Comparison of ENCODE assay signal across 8 cellular contexts in genomic region chr11:111878766-111879636, GRCh38. TPM values are rescaled to one million over a fixed set of nuclear protein-coding genes. Genes with fewer than 3 reads are reported as not detected.
DNase-seq lines count a peak whose midpoint lies in the region; ATAC-seq and TF ChIP-seq lines count a peak whose summit lies in the region.

CFAP68 (plus strand) TSS chr11:111879541; CDS start chr11:111879561, 20 bp downstream.
FDXACB1 (minus strand) TSS chr11:111879165; CDS start chr11:111879132, 33 bp downstream.

- POLR2A ChIA-PET in Panc1 (lab: Charles Lee), result interaction anchor here (0.7 kb wide), 1 partner anchor 249 kb away, joined by 3 read pairs; no protein-coding TSS in a partner anchor

- H3K79me2 ChIP-seq in DOHH2 (ENCODE audit: control insufficient read depth, low read length), result peaks cover 16% of the 10 kb centered on the region
- H3K79me2 ChIP-seq in KMS-11 (ENCODE audit: insufficient read depth, low read depth), result no peaks in the 10 kb centered on the region

- 0% methylated on average over 23 to 49 of the region's 58 CpGs for WGBS in esophagus squamous epithelium, 2 donors

- peak within 1 kb of the TSS; percentile 96 for H3K4me3 ChIP-seq in DOHH2 (ENCODE audit: low read length)
- H3K4me3 ChIP-seq in KMS-11 (IDR thresholded peaks at IDR 0.05; ENCODE audit: insufficient read depth, low read depth, low read length), result no peak within 1 kb of the TSS
- H3K4me3 ChIP-seq in Panc1 (ENCODE audit: low read depth in 2 of 2, low read length in 2 of 2), result peak within 1 kb of the TSS; percentile 80 to 90
- peak within 1 kb of the TSS; percentile 41 to 75 (median 57) for H3K4me3 ChIP-seq in esophagus squamous epithelium

- H3K27me3 Mint-ChIP-seq in activated T-cell treated with anti-CD3 and anti-CD28 coated beads, Interleukin-2, amount 50 U/mL, for 72 hours (ENCODE audit: low read depth), result no peaks in the 10 kb centered on the region

- H3F3A ChIP-seq in DOHH2 (ENCODE audit: control insufficient read depth, insufficient read depth), result peaks cover 6% of the 10 kb centered on the region; the same call in 1 of the 2 replicates

- DNase-seq in Panc1 (ENCODE audit: low read depth, low spot score), result peak; percentile 97
- DNase-seq in activated T-cell treated with anti-CD3 and anti-CD28 coated beads, Interleukin-2, amount 50 U/mL, for 72 hours, result peak; percentile 93 to 95
- DNase-seq in esophagus squamous epithelium (lab: John Stamatoyannopoulos, UW), result peak; percentile 88
- peak; percentile 98 for DNase-seq in myocyte (ENCODE audit: low read depth)
- peak; percentile 84 to 93 for DNase-seq in stimulated activated CD8-positive, alpha-beta memory T cell treated with anti-CD3 and anti-CD28 coated beads, Interleukin-7, amount 100 ng/mL, for 48 hours (ENCODE audit: extremely low read depth in 1 of 2, low read depth in 1 of 2)

- H3K36me3 ChIP-seq in DOHH2 (ENCODE audit: control insufficient read depth, low read length), result peaks cover 22% of the 10 kb centered on the region
- no peaks in the 10 kb centered on the region for H3K36me3 ChIP-seq in KMS-11 (ENCODE audit: insufficient read depth)
- H3K36me3 ChIP-seq in Panc1 (ENCODE audit: control insufficient read depth, insufficient read depth, low read length), result no peaks in the 10 kb centered on the region
- H3K36me3 ChIP-seq in esophagus squamous epithelium, result peaks cover 0 to 36% (median 0%) of the 10 kb centered on the region in 3 donors

- no TSS peak for BruUV-seq in Panc1 (replicated peaks; lab: Mats Ljungman, UMichigan)

- CTCF ChIA-PET in Panc1 (lab: Charles Lee), result no interaction called here

- H3K4me1 Mint-ChIP-seq in activated T-cell treated with anti-CD3 and anti-CD28 coated beads, Interleukin-2, amount 50 U/mL, for 72 hours (ENCODE audit: low read depth), result peaks cover 14% of the 10 kb centered on the region

- intact Hi-C loops in Panc1 (cut with micrococcal nuclease; ENCODE audit: unreplicated experiment), result loop anchor here (10.0 kb wide), 1 partner anchor 106 kb away; no protein-coding TSS in a partner anchor
- intact Hi-C loops in esophagus squamous epithelium (cut with DNase I), result loop anchor here (5.0 to 10.0 kb wide), 2 partner anchors 46 to 98 kb away; no protein-coding TSS in a partner anchor

- TF ChIP-seq POLR2A in esophagus squamous epithelium (IDR thresholded peaks at IDR 0.05), result peak in 2 of 4 donors; percentile 25 to 65

- in situ Hi-C loops in Panc1 (cut with HindIII; ENCODE audit: low pct_unique_long_range_greater_than_20kb, low sequenced_read_pairs), result no loop called here

- H3K4me1 ChIP-seq in DOHH2 (ENCODE audit: control insufficient read depth, low read length), result peaks cover 16% of the 10 kb centered on the region
- H3K4me1 ChIP-seq in KMS-11 (ENCODE audit: low read depth, poor library complexity, severe bottlenecking), result no peaks in the 10 kb centered on the region
- H3K4me1 ChIP-seq in Panc1 (ENCODE audit: control insufficient read depth, insufficient read depth, low read length), result peaks cover 9% of the 10 kb centered on the region; the same call in 1 of the 2 replicates
- peaks cover 6 to 23% (median 7%) of the 10 kb centered on the region in 3 donors for H3K4me1 ChIP-seq in esophagus squamous epithelium

- peak within 1 kb of the TSS; percentile 98 for H3K27ac Mint-ChIP-seq in activated T-cell treated with anti-CD3 and anti-CD28 coated beads, Interleukin-2, amount 50 U/mL, for 72 hours

- peak; percentile 94 for TF ChIP-seq CTCF in DOHH2 (IDR thresholded peaks at IDR 0.05; ENCODE audit: low read depth, low read length, poor library complexity, severe bottlenecking)
- TF ChIP-seq CTCF in KMS-11 (conservative IDR thresholded peaks at IDR 0.05; ENCODE audit: low read depth, low read length), result peak; percentile 80
- peak; percentile 99 for TF ChIP-seq CTCF in Panc1 (IDR thresholded peaks at IDR 0.05)
- peak; percentile 81 to 99 (median 98) for TF ChIP-seq CTCF in esophagus squamous epithelium (IDR thresholded peaks at IDR 0.05)

- H4K20me1 ChIP-seq in DOHH2 (ENCODE audit: control insufficient read depth, insufficient read depth, low read depth, low read length) (no peaks in the 10 kb centered on the region), KMS-11 (ENCODE audit: insufficient read depth) (no peaks in the 10 kb centered on the region)

- H3K9me3 ChIP-seq in DOHH2 (ENCODE audit: control insufficient read depth, insufficient read depth, low read length), result no peaks in the 10 kb centered on the region
- H3K9me3 ChIP-seq in Panc1 (ENCODE audit: control insufficient read depth, insufficient read depth, low read depth, low read length), result no peaks in the 10 kb centered on the region
- no peaks in the 10 kb centered on the region for H3K9me3 ChIP-seq in esophagus squamous epithelium

- H3K27me3 ChIP-seq in DOHH2 (ENCODE audit: control insufficient read depth, low read length), result no peaks in the 10 kb centered on the region
- no peaks in the 10 kb centered on the region for H3K27me3 ChIP-seq in KMS-11 (ENCODE audit: insufficient read depth, low read depth)
- no peaks in the 10 kb centered on the region for H3K27me3 ChIP-seq in Panc1 (ENCODE audit: control insufficient read depth, insufficient read depth, low read length)
- H3K27me3 ChIP-seq in esophagus squamous epithelium, result no peaks in the 10 kb centered on the region

- peak within 1 kb of the TSS; percentile 86 for H2AFZ ChIP-seq in KMS-11 (ENCODE audit: low read depth)

- ATAC-seq in GM21737 (IDR thresholded peaks at IDR 0.05; ENCODE audit: unreplicated experiment), result peak; percentile 88
- ATAC-seq in Panc1, result peak; percentile 94
- ATAC-seq in activated T-cell treated with anti-CD3 and anti-CD28 coated beads, Interleukin-2, amount 50 U/mL, for 72 hours (replicated peaks in 1 of 2), result peak; percentile 94 to 95

- H3K4me2 ChIP-seq in DOHH2 (ENCODE audit: low read length) (peak within 1 kb of the TSS; percentile 90), KMS-11 (peak within 1 kb of the TSS; percentile 100)

- H3K9ac ChIP-seq in KMS-11, result peak within 1 kb of the TSS; percentile 87

- H3K9me3 Mint-ChIP-seq in activated T-cell treated with anti-CD3 and anti-CD28 coated beads, Interleukin-2, amount 50 U/mL, for 72 hours, result peaks cover 0 to 2% of the 10 kb centered on the region in 2 donors

- H3K4me3 Mint-ChIP-seq in activated T-cell treated with anti-CD3 and anti-CD28 coated beads, Interleukin-2, amount 50 U/mL, for 72 hours, result peak within 1 kb of the TSS; percentile 93 to 97

- peaks cover 2 to 10% of the 10 kb centered on the region in 2 donors for H3K36me3 Mint-ChIP-seq in activated T-cell treated with anti-CD3 and anti-CD28 coated beads, Interleukin-2, amount 50 U/mL, for 72 hours (ENCODE audit: insufficient read depth in 2 of 2)

- no peaks in the 10 kb centered on the region for H3K9me2 ChIP-seq in DOHH2 (replicated peaks; ENCODE audit: control insufficient read depth, low read length)

- peak within 1 kb of the TSS; percentile 70 for H3K27ac ChIP-seq in DOHH2 (ENCODE audit: low read depth, low read length)
- peak within 1 kb of the TSS; percentile 94 for H3K27ac ChIP-seq in KMS-11
- peak within 1 kb of the TSS; percentile 92 for H3K27ac ChIP-seq in Panc1 (ENCODE audit: low read length)
- H3K27ac ChIP-seq in esophagus squamous epithelium, result peak within 1 kb of the TSS; percentile 93 to 96 (median 94)

RNA-seq across cellular contexts. Expression of gene CFAP68, which starts in this region (rescaled TPM):
- total RNA-seq in Panc1 (2021; ENCODE audit: unreplicated experiment), result 16.6 TPM
- polyA plus RNA-seq in Panc1 (2012; ENCODE audit: insufficient read length), result 19.5 TPM
- 10 to 100 TPM; 24.9 to 32.6 TPM for total RNA-seq in activated T-cell treated with anti-CD3 and anti-CD28 coated beads, Interleukin-2, amount 50 U/mL, for 72 hours
- total RNA-seq in esophagus squamous epithelium, result 10 to 100 TPM; 12.7 to 28.8 (median 17.7) TPM
- 25.7 and 33.1 TPM in 2 replicates for total RNA-seq in myocyte
- 32.0 TPM for polyA plus RNA-seq in myocyte (2012)

RNA-seq across cellular contexts. Expression of gene FDXACB1, which starts in this region (rescaled TPM):
- 4.1 TPM for total RNA-seq in Panc1 (2021; ENCODE audit: unreplicated experiment)
- polyA plus RNA-seq in Panc1 (2012; ENCODE audit: insufficient read length), result 3.6 TPM
- total RNA-seq in activated T-cell treated with anti-CD3 and anti-CD28 coated beads, Interleukin-2, amount 50 U/mL, for 72 hours, result 1 to 10 TPM; 2.8 to 4.9 TPM
- total RNA-seq in esophagus squamous epithelium, result 1 to 10 TPM; 1.1 to 3.3 (median 2.8) TPM
- total RNA-seq in myocyte, result 0.99 and 1.8 TPM in 2 replicates
- polyA plus RNA-seq in myocyte (2012), result 2.4 TPM
